9 cellular contexts compared by ENCODE assay signal in genomic region chr19:4052114-4052992, GRCh38. TPM values are rescaled to one million over a fixed set of nuclear protein-coding genes. Genes with fewer than 3 reads are reported as not detected.
DNase-seq lines count a peak whose midpoint lies in the region; ATAC-seq, FAIRE-seq and TF ChIP-seq lines count a peak whose summit lies in the region.
"Had no signal": no experiment of that assay in that cellular context is flagged by ENCODE, and none has a peak within 500 bp of the region (broad histone marks: within the 10 kb centered on the region; RNA-seq: fewer than 3 reads in every experiment).

No MANE protein-coding gene starts in this region.

- ATAC-seq in foreskin keratinocyte, result peak; percentile 61
- peak; percentile 59 to 78 (median 74) for ATAC-seq in pancreas

- peaks cover 0 to 23% (median 13%) of the 10 kb centered on the region in 3 donors for H3K36me3 ChIP-seq in pancreas

- CTCF ChIA-PET in RWPE1 (lab: Yijun Ruan, JAX), result interaction anchor here (0.6 to 1.2 kb wide), 2 partner anchors 65 to 789 kb away, joined by 3 to 4 read pairs; no protein-coding TSS in a partner anchor

- H3K4me1 ChIP-seq in foreskin keratinocyte (peaks cover 11% of the 10 kb centered on the region), pancreas (peaks cover 0 to 6% (median 0%) of the 10 kb centered on the region in 3 donors)

- no peaks in the 10 kb centered on the region for H3K27me3 ChIP-seq in foreskin keratinocyte
- H3K27me3 ChIP-seq in pancreas, result no peaks in the 10 kb centered on the region

- 57 to 58% methylated on average over 20 to 27 of the region's 27 CpGs for WGBS in pancreas, 2 donors

- peak; percentile 33 for DNase-seq in Caki2 (ENCODE audit: low read depth)
- peak; percentile 85 for DNase-seq in RWPE1 (ENCODE audit: low spot score)
- peak; percentile 72 to 83 for DNase-seq in foreskin keratinocyte
- DNase-seq in pancreas, result peak; percentile 62 to 85 (median 72)
- no peak for DNase-seq in iPS-NIHi7 (ENCODE audit: extremely low spot score)
- no peak for DNase-seq in hepatic stellate cell (ENCODE audit: low spot score)
- no peak for DNase-seq in retina
- no peak for DNase-seq in posterior vena cava (ENCODE audit: low spot score)
- DNase-seq: amniotic stem cell had no signal

- in situ Hi-C loops in Caki2 (cut with HindIII; ENCODE audit: low pct_unique_long_range_greater_than_20kb, low sequenced_read_pairs), result no loop called here

- no peak for FAIRE-seq in pancreas (lab: Jason Lieb, UNC)

- intact Hi-C loops in pancreas (cut with DNase I), result loop anchor here in 1 of 3 donors (5.0 kb wide), 1 partner anchor 35 kb away; no protein-coding TSS in a partner anchor
- intact Hi-C loops in posterior vena cava (cut with DNase I), result no loop called here

- no peak overlapping the region for H3K4me3 ChIP-seq in pancreas

- no peak for TF ChIP-seq CTCF in RWPE1 (conservative IDR thresholded peaks at IDR 0.05; ENCODE audit: low read depth)
- TF ChIP-seq CTCF in foreskin keratinocyte (conservative IDR thresholded peaks at IDR 0.05), result no peak
- no peak for TF ChIP-seq CTCF in pancreas (IDR thresholded peaks at IDR 0.05)

- H3K27ac ChIP-seq in RWPE1 (peak overlapping the region; percentile 98), foreskin keratinocyte (peak overlapping the region; percentile 95), pancreas (peak overlapping the region; percentile 36 to 75 (median 58))

- no peaks in the 10 kb centered on the region for H3K9me3 ChIP-seq in pancreas

- POLR2A ChIA-PET in RWPE1 (lab: Yijun Ruan, JAX; ENCODE audit: low non-redundant PET), result interaction anchor here (0.5 kb wide), 2 partner anchors 9 to 45 kb away, joined by 4 to 5 read pairs; no protein-coding TSS in a partner anchor

RNA-seq across cellular contexts. Expression of gene ZBTB7A, which starts 14.3 kb away (rescaled TPM):
- 12.7 and 19.6 TPM in 2 replicates for total RNA-seq in Caki2 (2014; rRNA removed; shearing (Covaris generic); ENCODE audit: low replicate concordance)
- total RNA-seq in foreskin keratinocyte (18.1 and 20.1 TPM in 2 replicates), pancreas (10 to 100 TPM; 10.9 to 25.0 (median 15.6) TPM), posterior vena cava (10 to 100 TPM; 41.8 to 50.6 TPM)
- polyA plus RNA-seq in foreskin keratinocyte (10.0 and 10.4 TPM in 2 replicates), pancreas (1 to 10 TPM; 6.1 to 9.3 TPM)

RNA-seq across cellular contexts. Expression of gene PIAS4, which starts 44.8 kb away (rescaled TPM):
- total RNA-seq in Caki2 (2014; rRNA removed; shearing (Covaris generic); ENCODE audit: low replicate concordance), result 18.2 and 18.4 TPM in 2 replicates
- total RNA-seq in foreskin keratinocyte (22.0 and 23.9 TPM in 2 replicates), pancreas (10 to 100 TPM; 13.4 to 25.3 (median 16.1) TPM), posterior vena cava (10 to 100 TPM; 14.4 to 16.1 TPM)
- polyA plus RNA-seq in foreskin keratinocyte (10.7 and 11.9 TPM in 2 replicates), pancreas (10 to 100 TPM; 12.8 to 14.8 TPM)

Comparison
In these comparisons a context has a peak if more than half of its experiments do, and no peak if none do; other contexts are left out.
1. DNase-seq: peak in Caki2 (single experiment), RWPE1 (single experiment), foreskin keratinocyte (2 of 2) and pancreas (6 of 6); none in iPS-NIHi7 (single experiment), hepatic stellate cell (single experiment), retina (single experiment) and posterior vena cava (single experiment).
2. Peak in every context shown above with its lines, with median percentiles within 50 percentile points of each other: H3K27ac ChIP-seq.